18 cellular contexts compared by ENCODE assay signal in the genomic region with DNA sequence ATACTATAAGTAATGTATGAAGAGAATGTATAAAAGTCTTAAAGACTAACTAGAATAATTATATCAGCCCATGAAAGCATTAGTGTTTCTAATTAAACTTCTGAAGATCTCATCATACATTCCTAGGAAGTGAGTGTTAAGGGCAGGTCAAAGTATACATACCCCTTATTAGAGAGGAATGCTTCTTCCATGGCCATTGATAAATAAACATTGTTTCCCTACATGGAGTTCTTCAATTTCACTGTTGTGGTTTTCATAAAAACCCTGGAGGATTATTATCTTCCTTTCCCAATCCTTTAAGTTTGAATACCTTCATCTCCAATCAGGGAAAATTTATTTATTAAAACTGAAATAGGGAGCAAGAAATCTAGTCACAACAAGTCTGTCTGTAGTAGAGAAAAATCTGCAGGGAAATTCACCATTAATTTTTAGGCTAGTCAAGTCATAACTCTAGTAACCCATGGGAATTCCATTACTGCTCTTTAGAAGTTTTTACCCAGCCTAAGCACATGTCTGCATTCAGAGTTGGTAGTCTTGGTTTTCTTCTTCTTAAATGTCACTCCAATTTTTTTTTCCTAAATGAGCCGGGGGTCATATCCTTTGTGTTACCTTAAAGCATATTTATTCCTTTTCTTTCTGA.
DNase-seq lines count a peak whose midpoint lies in the region; ATAC-seq and TF ChIP-seq lines count a peak whose summit lies in the region.
"Had no signal": no experiment of that assay in that cellular context is flagged by ENCODE, and none has a peak within 500 bp of the region (broad histone marks: within the 10 kb centered on the region; RNA-seq: fewer than 3 reads in every experiment).

No MANE protein-coding gene starts in this region.

- H3K9ac ChIP-seq in mammary epithelial cell (ENCODE audit: insufficient read depth, low read length) = no peak overlapping the region
- H3K9ac ChIP-seq in adipocyte (ENCODE audit: low read length) = no peak overlapping the region

- H3K4me2 ChIP-seq in mammary epithelial cell (ENCODE audit: insufficient read depth, low read depth, low read length) = peak overlapping the region; percentile 47
- H3K4me2 ChIP-seq: PC-9 had no signal

- H3K4me1 ChIP-seq in mammary epithelial cell (ENCODE audit: insufficient read depth, low read length) (peaks cover 52% of the 10 kb centered on the region), breast epithelium (no peaks in the 10 kb centered on the region), adipocyte (ENCODE audit: control insufficient read depth, insufficient read depth, low read length) (peaks cover 26% of the 10 kb centered on the region), lower lobe of right lung (no peaks in the 10 kb centered on the region)
- H3K4me1 ChIP-seq: body of pancreas had no signal

- intact Hi-C loops in mammary epithelial cell (cut with micrococcal nuclease) (loop anchor here (2.0 to 5.0 kb wide), 2 partner anchors 46 to 219 kb away; no protein-coding TSS in a partner anchor), breast epithelium (cut with DNase I; ENCODE audit: low total_unique reads) (no loop called here), lower lobe of right lung (cut with DNase I) (no loop called here)

- H3K36me3 ChIP-seq in mammary epithelial cell (ENCODE audit: insufficient read depth, low read length) (no peaks in the 10 kb centered on the region), breast epithelium (no peaks in the 10 kb centered on the region), adipocyte (ENCODE audit: control insufficient read depth, insufficient read depth, low read length, severe bottlenecking) (no peaks in the 10 kb centered on the region), lower lobe of right lung (no peaks in the 10 kb centered on the region)
- H3K36me3 ChIP-seq: heart right ventricle, MG63 had no signal

- ATAC-seq in HG02678 (IDR thresholded peaks at IDR 0.05; ENCODE audit: unreplicated experiment) = no peak
- ATAC-seq in lower lobe of right lung = no peak
- no peak for ATAC-seq in GM18511 (IDR thresholded peaks at IDR 0.05; ENCODE audit: unreplicated experiment)
- ATAC-seq: body of pancreas, heart right ventricle, left colon had no signal

- 46% methylated on average over 1 of the region's 1 CpG for WGBS in mammary epithelial cell (ENCODE audit: low coverage, missing lambda C conversion rate)

- H3K27ac ChIP-seq in mammary epithelial cell (ENCODE audit: insufficient read depth, low read depth, low read length) (peak overlapping the region; percentile 94), breast epithelium (no peak overlapping the region), lower lobe of right lung (no peak overlapping the region)
- H3K27ac ChIP-seq: 22Rv1, body of pancreas, heart right ventricle, PC-9 had no signal

- H3K4me3 ChIP-seq in mammary epithelial cell (replicated peaks in 1 of 3; ENCODE audit: insufficient read depth in 1 of 3, low read depth in 2 of 3, low read length in 3 of 3) = no peak overlapping the region
- H3K4me3 ChIP-seq in breast epithelium = no peak overlapping the region
- H3K4me3 ChIP-seq in adipocyte (ENCODE audit: low read length) = no peak overlapping the region
- no peak overlapping the region for H3K4me3 ChIP-seq in fibroblast of villous mesenchyme (ENCODE audit: low read depth, low read length)
- no peak overlapping the region for H3K4me3 ChIP-seq in lower lobe of right lung
- H3K4me3 ChIP-seq: body of pancreas, heart right ventricle, MG63, PC-9 had no signal

- TF ChIP-seq CTCF in mammary epithelial cell (conservative IDR thresholded peaks at IDR 0.05 in 1 of 2, IDR thresholded peaks at IDR 0.05 in 1 of 2; ENCODE audit: extremely low read depth in 1 of 2, insufficient read depth in 1 of 2, low read depth in 1 of 2, low read length in 2 of 2) (no peak), breast epithelium (IDR thresholded peaks at IDR 0.05) (no peak), fibroblast of villous mesenchyme (IDR thresholded peaks at IDR 0.05; ENCODE audit: insufficient read depth, low read depth, low read length) (no peak), lower lobe of right lung (IDR thresholded peaks at IDR 0.05) (no peak)

- no TSS peak for BruUV-seq in mammary epithelial cell (replicated peaks; lab: Mats Ljungman, UMichigan)

- H3K27me3 ChIP-seq in mammary epithelial cell (ENCODE audit: insufficient read depth, low read length) (no peaks in the 10 kb centered on the region), breast epithelium (no peaks in the 10 kb centered on the region), adipocyte (replicated peaks; ENCODE audit: control insufficient read depth, insufficient read depth, low read length) (no peaks in the 10 kb centered on the region), lower lobe of right lung (ENCODE audit: low read depth) (no peaks in the 10 kb centered on the region)
- H3K27me3 ChIP-seq: body of pancreas, heart right ventricle, MG63 had no signal

- no peaks in the 10 kb centered on the region for H3K79me2 ChIP-seq in mammary epithelial cell (ENCODE audit: insufficient read depth, low read length)

- CTCF ChIA-PET in mammary epithelial cell (lab: Charles Lee; ENCODE audit: low non-redundant PET) = no interaction called here

- H4K20me1 ChIP-seq in mammary epithelial cell (ENCODE audit: insufficient read depth, low read length) = no peaks in the 10 kb centered on the region

- in situ Hi-C loops in mammary epithelial cell (cut with MboI; ENCODE audit: low sequenced_read_pairs in 2 of 2) = no loop called here
- in situ Hi-C loops in KBM-7 (cut with MboI; ENCODE audit: low pct_unique_long_range_greater_than_20kb, low sequenced_read_pairs) = no loop called here

- TF ChIP-seq POLR2A in breast epithelium (IDR thresholded peaks at IDR 0.05) = no peak

- H2AFZ ChIP-seq in mammary epithelial cell (ENCODE audit: low read depth, low read length) = peak overlapping the region; percentile 29
- H2AFZ ChIP-seq: PC-9 had no signal

- dilution Hi-C loops in mammary epithelial cell (cut with HindIII; ENCODE audit: low sequenced_read_pairs) = no loop called here

- DNase-seq in mammary epithelial cell = peak; percentile 57
- DNase-seq in breast epithelium (ENCODE audit: low spot score in 2 of 2) = no peak
- peak; percentile 80 for DNase-seq in adipocyte (ENCODE audit: low read depth)
- DNase-seq in fibroblast of villous mesenchyme (ENCODE audit: low read depth) = peak; percentile 69
- no peak for DNase-seq in KBM-7
- DNase-seq in lower lobe of right lung = no peak
- DNase-seq: activated gamma-delta T cell treated with Interleukin-2 at 50 U/mL for 16 hours; body of pancreas; CD8-positive, alpha-beta memory T cell; heart right ventricle; left colon; NCI-H187 treated with DMSO at 0.1 percent for 48 hours; NCI-H526 treated with DMSO at 0.1 percent for 48 hours had no signal

- H3K9me3 ChIP-seq in mammary epithelial cell (replicated peaks; ENCODE audit: insufficient read depth, low read length) (no peaks in the 10 kb centered on the region), breast epithelium (no peaks in the 10 kb centered on the region), adipocyte (ENCODE audit: control insufficient read depth, low read length) (no peaks in the 10 kb centered on the region), lower lobe of right lung (no peaks in the 10 kb centered on the region)
- H3K9me3 ChIP-seq: body of pancreas had no signal

Comparison
In these comparisons a context has a peak if more than half of its experiments do, and no peak if none do; other contexts are left out.
1. DNase-seq: peak in mammary epithelial cell (single experiment), adipocyte (single experiment) and fibroblast of villous mesenchyme (single experiment); none in breast epithelium (0 of 2), KBM-7 (single experiment) and lower lobe of right lung (single experiment).